Comparison of ENCODE assay signal across 12 cellular contexts in the genomic region with DNA sequence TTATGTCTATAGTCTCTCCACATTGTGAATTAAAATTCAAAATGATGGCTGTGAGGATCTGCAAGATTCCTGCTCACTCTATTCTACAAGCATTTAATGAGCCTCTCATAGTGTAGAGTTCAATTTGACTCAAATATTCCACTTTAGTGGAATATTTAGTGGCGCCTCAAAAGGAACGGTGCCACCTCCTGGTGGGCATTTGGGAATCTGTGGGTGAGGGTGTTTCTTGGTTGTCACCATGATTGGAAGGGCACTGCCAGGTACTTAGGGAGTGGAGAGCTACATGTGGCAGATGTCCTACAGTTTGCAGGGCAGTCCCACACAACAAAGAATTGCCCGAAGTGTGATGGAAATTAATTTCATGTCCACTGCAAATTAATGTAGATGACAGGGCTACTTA. TPM values are rescaled to one million over a fixed set of nuclear protein-coding genes. Genes with fewer than 3 reads are reported as not detected.
DNase-seq lines count a peak whose midpoint lies in the region; ATAC-seq and TF ChIP-seq lines count a peak whose summit lies in the region.
"Had no signal": no experiment of that assay in that cellular context is flagged by ENCODE, and none has a peak within 500 bp of the region (broad histone marks: within the 10 kb centered on the region; RNA-seq: fewer than 3 reads in every experiment).

No MANE protein-coding gene starts in this region.

- H3K9me3 Mint-ChIP-seq in WTC11 = no peaks in the 10 kb centered on the region
- no peaks in the 10 kb centered on the region for H3K9me3 Mint-ChIP-seq in stimulated activated naive B cell treated with anti-CD40 and anti-IgM and Interleukin-4, amounts not matched to agents 10 μg/mL and 1 μg/mL and 100 μg/mL, for 72 hours
- H3K9me3 Mint-ChIP-seq: activated T-cell treated with anti-CD3 and anti-CD28 coated beads, Interleukin-2, amount 50 U/mL, for 4 hours had no signal

- H3K27me3 Mint-ChIP-seq in WTC11 (ENCODE audit: low read depth) = no peaks in the 10 kb centered on the region
- H3K27me3 Mint-ChIP-seq in stimulated activated naive B cell treated with anti-CD40 and anti-IgM and Interleukin-4, amounts not matched to agents 10 μg/mL and 1 μg/mL and 100 μg/mL, for 72 hours = no peaks in the 10 kb centered on the region

- no peaks in the 10 kb centered on the region for H3K36me3 ChIP-seq in kidney epithelial cell (ENCODE audit: control insufficient read depth, insufficient read depth, low read length)
- H3K36me3 ChIP-seq: vagina had no signal

- no peak overlapping the region for H3K4me3 Mint-ChIP-seq in WTC11
- no peak overlapping the region for H3K4me3 Mint-ChIP-seq in stimulated activated naive B cell treated with anti-CD40 and anti-IgM and Interleukin-4, amounts not matched to agents 10 μg/mL and 1 μg/mL and 100 μg/mL, for 72 hours
- H3K4me3 Mint-ChIP-seq: activated T-cell treated with anti-CD3 and anti-CD28 coated beads, Interleukin-2, amount 50 U/mL, for 4 hours had no signal

- CTCF ChIA-PET in WTC11 (lab: Charles Lee) = interaction anchor here (0.8 to 1.3 kb wide), 2 partner anchors 10 to 257 kb away, joined by 3 to 7 read pairs; no protein-coding TSS in a partner anchor

- H3K27ac ChIP-seq in C4-2B = no peak overlapping the region
- H3K27ac ChIP-seq: vagina had no signal

- no peaks in the 10 kb centered on the region for H3K27me3 ChIP-seq in kidney epithelial cell (ENCODE audit: control insufficient read depth, insufficient read depth, low read length)
- H3K27me3 ChIP-seq: vagina had no signal

- H3K27ac Mint-ChIP-seq in WTC11 = no peak overlapping the region
- no peak overlapping the region for H3K27ac Mint-ChIP-seq in stimulated activated naive B cell treated with anti-CD40 and anti-IgM and Interleukin-4, amounts not matched to agents 10 μg/mL and 1 μg/mL and 100 μg/mL, for 72 hours

- H3K4me1 Mint-ChIP-seq in WTC11 = no peaks in the 10 kb centered on the region
- H3K4me1 Mint-ChIP-seq in stimulated activated naive B cell treated with anti-CD40 and anti-IgM and Interleukin-4, amounts not matched to agents 10 μg/mL and 1 μg/mL and 100 μg/mL, for 72 hours = peaks cover 14 to 20% of the 10 kb centered on the region in 2 donors

- DNase-seq in HFF-Myc (ENCODE audit: extremely low read depth, low read depth) (no peak), WTC11 (ENCODE audit: low spot score) (no peak), kidney epithelial cell (ENCODE audit: low read depth) (no peak), NCI-H2227 treated with DMSO at 0.1 percent for 48 hours (lab: John Stamatoyannopoulos, UW) (no peak), AML-193 (lab: John Stamatoyannopoulos, UW) (no peak)
- DNase-seq in stimulated activated CD8-positive, alpha-beta memory T cell treated with anti-CD3 and anti-CD28 coated beads, Interleukin-4, amount 100 ng/mL, for 48 hours = no peak
- DNase-seq in stimulated activated naive B cell treated with anti-CD40 and anti-IgM and Interleukin-4, amounts not matched to agents 10 μg/mL and 1 μg/mL and 100 μg/mL, for 72 hours = no peak
- DNase-seq: activated T-cell treated with anti-CD3 and anti-CD28 coated beads, Interleukin-2, amount 50 U/mL, for 4 hours; islet precursor cell; occipital lobe had no signal

- no peaks in the 10 kb centered on the region for H3K36me3 Mint-ChIP-seq in WTC11
- H3K36me3 Mint-ChIP-seq in stimulated activated naive B cell treated with anti-CD40 and anti-IgM and Interleukin-4, amounts not matched to agents 10 μg/mL and 1 μg/mL and 100 μg/mL, for 72 hours = no peaks in the 10 kb centered on the region

- ATAC-seq in WTC11 = 0 out of 2 replicates have a peak, but pooled peaks have one; percentile 44
- no peak for ATAC-seq in stimulated activated naive B cell treated with anti-CD40 and anti-IgM and Interleukin-4, amounts not matched to agents 10 μg/mL and 1 μg/mL and 100 μg/mL, for 72 hours (replicated peaks)
- ATAC-seq: activated T-cell treated with anti-CD3 and anti-CD28 coated beads, Interleukin-2, amount 50 U/mL, for 4 hours had no signal

- POLR2A ChIA-PET in WTC11 (lab: Charles Lee) = interaction anchor here (0.6 kb wide), 1 partner anchor 101 kb away, joined by 3 read pairs; no protein-coding TSS in a partner anchor

- TF ChIP-seq CTCF in C4-2B (conservative IDR thresholded peaks at IDR 0.05) (peak; percentile 31), HFF-Myc (IDR thresholded peaks at IDR 0.05; ENCODE audit: low read depth, low read length, missing control alignments) (peak; percentile 30), WTC11 (IDR thresholded peaks at IDR 0.05) (no peak), kidney epithelial cell (IDR thresholded peaks at IDR 0.05; ENCODE audit: insufficient read depth, low read length, poor library complexity, severe bottlenecking) (peak; percentile 14)

- H3K4me3 ChIP-seq in HFF-Myc (replicated peaks; ENCODE audit: low read depth, low read length) (no peak overlapping the region), kidney epithelial cell (ENCODE audit: low read depth, low read length) (no peak overlapping the region)
- H3K4me3 ChIP-seq: vagina had no signal

TF ChIP-seq in WTC11, 78 proteins besides CTCF, POLR2A, EP300 and RAD21:
- TF ChIP-seq PRRX2 (CRISPR knock-in tag; IDR thresholded peaks at IDR 0.05) = no peak
- TF ChIP-seq, protein P1, sequence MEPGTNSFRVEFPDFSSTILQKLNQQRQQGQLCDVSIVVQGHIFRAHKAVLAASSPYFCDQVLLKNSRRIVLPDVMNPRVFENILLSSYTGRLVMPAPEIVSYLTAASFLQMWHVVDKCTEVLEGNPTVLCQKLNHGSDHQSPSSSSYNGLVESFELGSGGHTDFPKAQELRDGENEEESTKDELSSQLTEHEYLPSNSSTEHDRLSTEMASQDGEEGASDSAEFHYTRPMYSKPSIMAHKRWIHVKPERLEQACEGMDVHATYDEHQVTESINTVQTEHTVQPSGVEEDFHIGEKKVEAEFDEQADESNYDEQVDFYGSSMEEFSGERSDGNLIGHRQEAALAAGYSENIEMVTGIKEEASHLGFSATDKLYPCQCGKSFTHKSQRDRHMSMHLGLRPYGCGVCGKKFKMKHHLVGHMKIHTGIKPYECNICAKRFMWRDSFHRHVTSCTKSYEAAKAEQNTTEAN (CRISPR knock-in tag; IDR thresholded peaks at IDR 0.05) = no peak
- no peak for TF ChIP-seq ZNF219 (CRISPR knock-in tag; IDR thresholded peaks at IDR 0.05; ENCODE audit: borderline replicate concordance)
- TF ChIP-seq, protein P2, sequence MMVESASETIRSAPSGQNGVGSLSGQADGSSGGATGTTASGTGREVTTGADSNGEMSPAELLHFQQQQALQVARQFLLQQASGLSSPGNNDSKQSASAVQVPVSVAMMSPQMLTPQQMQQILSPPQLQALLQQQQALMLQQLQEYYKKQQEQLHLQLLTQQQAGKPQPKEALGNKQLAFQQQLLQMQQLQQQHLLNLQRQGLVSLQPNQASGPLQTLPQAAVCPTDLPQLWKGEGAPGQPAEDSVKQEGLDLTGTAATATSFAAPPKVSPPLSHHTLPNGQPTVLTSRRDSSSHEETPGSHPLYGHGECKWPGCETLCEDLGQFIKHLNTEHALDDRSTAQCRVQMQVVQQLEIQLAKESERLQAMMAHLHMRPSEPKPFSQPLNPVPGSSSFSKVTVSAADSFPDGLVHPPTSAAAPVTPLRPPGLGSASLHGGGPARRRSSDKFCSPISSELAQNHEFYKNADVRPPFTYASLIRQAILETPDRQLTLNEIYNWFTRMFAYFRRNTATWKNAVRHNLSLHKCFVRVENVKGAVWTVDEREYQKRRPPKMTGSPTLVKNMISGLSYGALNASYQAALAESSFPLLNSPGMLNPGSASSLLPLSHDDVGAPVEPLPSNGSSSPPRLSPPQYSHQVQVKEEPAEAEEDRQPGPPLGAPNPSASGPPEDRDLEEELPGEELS (CRISPR knock-in tag; IDR thresholded peaks at IDR 0.05) = no peak
- TF ChIP-seq, protein P3, sequence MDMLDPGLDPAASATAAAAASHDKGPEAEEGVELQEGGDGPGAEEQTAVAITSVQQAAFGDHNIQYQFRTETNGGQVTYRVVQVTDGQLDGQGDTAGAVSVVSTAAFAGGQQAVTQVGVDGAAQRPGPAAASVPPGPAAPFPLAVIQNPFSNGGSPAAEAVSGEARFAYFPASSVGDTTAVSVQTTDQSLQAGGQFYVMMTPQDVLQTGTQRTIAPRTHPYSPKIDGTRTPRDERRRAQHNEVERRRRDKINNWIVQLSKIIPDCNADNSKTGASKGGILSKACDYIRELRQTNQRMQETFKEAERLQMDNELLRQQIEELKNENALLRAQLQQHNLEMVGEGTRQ (CRISPR knock-in tag; IDR thresholded peaks at IDR 0.05) = no peak
- no peak for TF ChIP-seq ZNF317 (CRISPR knock-in tag; IDR thresholded peaks at IDR 0.05; ENCODE audit: borderline replicate concordance, low read depth)
- TF ChIP-seq, protein P4, sequence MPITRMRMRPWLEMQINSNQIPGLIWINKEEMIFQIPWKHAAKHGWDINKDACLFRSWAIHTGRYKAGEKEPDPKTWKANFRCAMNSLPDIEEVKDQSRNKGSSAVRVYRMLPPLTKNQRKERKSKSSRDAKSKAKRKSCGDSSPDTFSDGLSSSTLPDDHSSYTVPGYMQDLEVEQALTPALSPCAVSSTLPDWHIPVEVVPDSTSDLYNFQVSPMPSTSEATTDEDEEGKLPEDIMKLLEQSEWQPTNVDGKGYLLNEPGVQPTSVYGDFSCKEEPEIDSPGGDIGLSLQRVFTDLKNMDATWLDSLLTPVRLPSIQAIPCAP (CRISPR knock-in tag; IDR thresholded peaks at IDR 0.05) = no peak
- no peak for TF ChIP-seq GTF2I (CRISPR knock-in tag; conservative IDR thresholded peaks at IDR 0.05)
- no peak for TF ChIP-seq ESRRA (CRISPR knock-in tag; IDR thresholded peaks at IDR 0.05; ENCODE audit: borderline replicate concordance)
- TF ChIP-seq, protein P5, sequence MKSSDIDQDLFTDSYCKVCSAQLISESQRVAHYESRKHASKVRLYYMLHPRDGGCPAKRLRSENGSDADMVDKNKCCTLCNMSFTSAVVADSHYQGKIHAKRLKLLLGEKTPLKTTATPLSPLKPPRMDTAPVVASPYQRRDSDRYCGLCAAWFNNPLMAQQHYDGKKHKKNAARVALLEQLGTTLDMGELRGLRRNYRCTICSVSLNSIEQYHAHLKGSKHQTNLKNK (CRISPR knock-in tag; IDR thresholded peaks at IDR 0.05) = no peak
- no peak for TF ChIP-seq HMGA2 (CRISPR knock-in tag; IDR thresholded peaks at IDR 0.05)
- TF ChIP-seq OVOL2 (CRISPR knock-in tag; IDR thresholded peaks at IDR 0.05; ENCODE audit: borderline replicate concordance) = no peak
- no peak for TF ChIP-seq ATF1 (CRISPR knock-in tag; IDR thresholded peaks at IDR 0.05)
- no peak for TF ChIP-seq TP53 (CRISPR knock-in tag; IDR thresholded peaks at IDR 0.05)

RNA-seq across cellular contexts. Expression of a gene that starts 21.5 kb away (rescaled TPM):
- total RNA-seq in WTC11 (2021) (1.7 to 2.3 TPM (median 2.2 TPM) in 3 replicates), kidney epithelial cell (0.96 and 1.9 TPM in 2 replicates)

RNA-seq across cellular contexts. Expression of a gene that starts 50.4 kb away (rescaled TPM):
- total RNA-seq in WTC11 (2021) (32.3 to 34.8 TPM (median 33.4 TPM) in 3 replicates), kidney epithelial cell (44.4 and 48.6 TPM in 2 replicates)
